Comparison of ENCODE assay signal across 11 cellular contexts in the genomic region with DNA sequence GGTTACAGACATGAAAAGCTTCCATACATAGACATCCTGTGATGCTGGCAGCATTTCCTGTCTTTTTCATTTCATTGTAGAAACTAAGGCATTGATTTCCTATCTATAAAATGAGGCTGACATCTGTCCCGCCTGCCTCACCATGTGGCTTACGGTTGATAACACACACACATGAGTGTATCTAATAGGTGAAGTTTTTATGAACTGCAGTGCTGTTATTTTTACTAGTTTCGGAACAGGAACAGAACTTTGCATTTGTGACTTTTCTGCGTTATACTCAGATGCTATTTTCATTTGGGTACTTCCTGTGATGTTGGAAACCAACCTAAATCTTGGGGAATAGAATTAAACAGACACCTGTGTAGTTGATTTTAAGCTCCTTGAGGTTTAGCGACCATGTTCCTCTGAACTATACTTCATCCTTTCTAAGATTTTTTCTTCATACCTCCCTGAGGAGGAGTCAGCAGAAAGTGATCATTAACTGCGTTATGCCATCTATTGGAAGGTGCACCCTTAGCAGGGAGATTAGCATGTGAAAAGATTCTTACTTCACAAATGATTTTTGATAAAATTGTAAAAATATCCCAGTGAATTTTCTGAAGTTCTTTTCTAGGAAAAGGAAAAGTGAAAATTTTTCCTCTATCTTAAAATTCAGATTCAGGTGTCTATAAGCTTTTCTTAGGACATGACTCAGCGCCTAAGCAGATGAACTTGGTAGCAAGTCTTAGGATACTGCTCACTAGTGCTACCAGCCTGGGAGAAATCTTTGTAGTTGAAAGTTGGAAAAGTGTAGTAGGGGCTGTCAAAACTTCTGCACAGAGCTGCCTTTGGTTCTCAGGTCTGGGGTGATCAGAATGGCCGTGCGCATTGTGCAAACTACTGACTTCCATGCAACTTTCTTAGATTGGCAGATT.
DNase-seq lines count a peak whose midpoint lies in the region; ATAC-seq, FAIRE-seq and TF ChIP-seq lines count a peak whose summit lies in the region.
"Had no signal": no experiment of that assay in that cellular context is flagged by ENCODE, and none has a peak within 500 bp of the region (broad histone marks: within the 10 kb centered on the region; RNA-seq: fewer than 3 reads in every experiment).

No MANE protein-coding gene starts in this region.

- no peak for ATAC-seq in HepG2
- ATAC-seq in right lobe of liver: no peak
- ATAC-seq in HG02763 (IDR thresholded peaks at IDR 0.05; ENCODE audit: unreplicated experiment): peak; percentile 38
- ATAC-seq: sciatic nerve had no signal

- H3K27me3 ChIP-seq in HepG2 (ENCODE audit: control insufficient read depth in 1 of 2, insufficient read depth in 2 of 2, low read length in 2 of 2) (no peaks in the 10 kb centered on the region), right lobe of liver (no peaks in the 10 kb centered on the region)
- H3K27me3 ChIP-seq: adrenal gland had no signal

- H3K79me2 ChIP-seq in HepG2 (ENCODE audit: insufficient read depth, low read length): peaks cover 21% of the 10 kb centered on the region

- no peak for DNase-seq in HepG2 (ENCODE audit: low spot score)
- DNase-seq in right lobe of liver: no peak
- no peak for DNase-seq in RCC 7860 (ENCODE audit: low spot score)
- DNase-seq in T-helper 9 cell: no peak
- no peak for DNase-seq in retina
- DNase-seq in NCI-H187 (lab: John Stamatoyannopoulos, UW): no peak
- DNase-seq in pons (ENCODE audit: low spot score): no peak
- DNase-seq: adrenal gland, NCI-H1417 had no signal

- CTCF ChIA-PET in HepG2 (lab: Yijun Ruan, JAX; ENCODE audit: low intra/inter-chr PET ratio, low total read pairs): no interaction called here

- intact Hi-C loops in HepG2 (cut with micrococcal nuclease; ENCODE audit: unreplicated experiment) (no loop called here), right lobe of liver (cut with DNase I) (no loop called here)

- TF ChIP-seq POLR2A in HepG2 (IDR thresholded peaks at IDR 0.05; ENCODE audit: insufficient read depth in 1 of 2, low read depth in 2 of 2, low read length in 2 of 2) (no peak), right lobe of liver (IDR thresholded peaks at IDR 0.05) (no peak)

- no peaks in the 10 kb centered on the region for H3K4me1 ChIP-seq in HepG2 (ENCODE audit: insufficient read depth, low read length)
- no peaks in the 10 kb centered on the region for H3K4me1 ChIP-seq in right lobe of liver
- H3K4me1 ChIP-seq: adrenal gland had no signal

- no peak for TF ChIP-seq CTCF in HepG2 (CRISPR knock-in tag; IDR thresholded peaks at IDR 0.05)
- no peak for TF ChIP-seq CTCF in right lobe of liver (IDR thresholded peaks at IDR 0.05)

- TF ChIP-seq RAD21 in HepG2 (CRISPR knock-in tag; IDR thresholded peaks at IDR 0.05): no peak

- H3K4me2 ChIP-seq in HepG2 (ENCODE audit: low read depth, low read length): no peak overlapping the region

- in situ Hi-C loops in HepG2 (cut with HindIII; ENCODE audit: extremely low pct_ligation_motif_present, low pct_unique_long_range_greater_than_20kb): no loop called here

- H4K20me1 ChIP-seq in HepG2 (ENCODE audit: insufficient read depth, low read length): peaks cover 10% of the 10 kb centered on the region; the same call in 1 of the 2 replicates

- FAIRE-seq in HepG2 (lab: Jason Lieb, UNC) (no peak), RCC 7860 (lab: Jason Lieb, UNC) (peak; percentile 15)

- POLR2A ChIA-PET in HepG2 (lab: Yijun Ruan, JAX): no interaction called here

- H3K27ac ChIP-seq in HepG2 (ENCODE audit: extremely low read length, insufficient read depth, low read length): no peak overlapping the region
- H3K27ac ChIP-seq in right lobe of liver: no peak overlapping the region
- H3K27ac ChIP-seq: adrenal gland had no signal

- no peak for TF ChIP-seq EP300 in HepG2 (IDR thresholded peaks at IDR 0.05; ENCODE audit: low read depth in 2 of 2, low read length in 2 of 2)
- TF ChIP-seq EP300 in HepG2 (CRISPR knock-in tag; IDR thresholded peaks at IDR 0.05; ENCODE audit: borderline replicate concordance): no peak

- H3K9me3 ChIP-seq in HepG2 (ENCODE audit: low read length) (no peaks in the 10 kb centered on the region), right lobe of liver (no peaks in the 10 kb centered on the region)
- H3K9me3 ChIP-seq: adrenal gland had no signal

- no peak overlapping the region for H2AFZ ChIP-seq in HepG2 (ENCODE audit: low read length)

- no TSS peak for BruUV-seq in HepG2 (replicated peaks; lab: Mats Ljungman, UMichigan)

- H3K4me3 ChIP-seq in HepG2 (replicated peaks in 1 of 3; ENCODE audit: insufficient read depth in 1 of 3, low read depth in 2 of 3, low read length in 3 of 3) (no peak overlapping the region), right lobe of liver (no peak overlapping the region)
- H3K4me3 ChIP-seq: adrenal gland had no signal

- WGBS in HepG2 (ENCODE audit: low lambda C conversion rate): 97% methylated on average over 9 of the region's 9 CpGs
- 84% methylated on average over 8 of the region's 9 CpGs for WGBS in right lobe of liver (ENCODE audit: insufficient coverage, low coverage, low lambda C conversion rate, missing lambda C conversion rate)

- H3K36me3 ChIP-seq in HepG2 (replicated peaks in 1 of 2; ENCODE audit: control insufficient read depth in 1 of 2, insufficient read depth in 2 of 2, low read length in 2 of 2) (peaks cover 4 to 30% of the 10 kb centered on the region in 2 experiments; a peak in 4 of 5 replicates), right lobe of liver (peaks cover 0 to 3% (median 0%) of the 10 kb centered on the region in 4 donors)
- H3K36me3 ChIP-seq: adrenal gland had no signal

- H3K9ac ChIP-seq in HepG2 (ENCODE audit: insufficient read depth, low read depth, low read length): no peak overlapping the region

TF ChIP-seq in HepG2, 621 proteins besides CTCF, POLR2A, EP300 and RAD21:
- TF ChIP-seq, protein P1, sequence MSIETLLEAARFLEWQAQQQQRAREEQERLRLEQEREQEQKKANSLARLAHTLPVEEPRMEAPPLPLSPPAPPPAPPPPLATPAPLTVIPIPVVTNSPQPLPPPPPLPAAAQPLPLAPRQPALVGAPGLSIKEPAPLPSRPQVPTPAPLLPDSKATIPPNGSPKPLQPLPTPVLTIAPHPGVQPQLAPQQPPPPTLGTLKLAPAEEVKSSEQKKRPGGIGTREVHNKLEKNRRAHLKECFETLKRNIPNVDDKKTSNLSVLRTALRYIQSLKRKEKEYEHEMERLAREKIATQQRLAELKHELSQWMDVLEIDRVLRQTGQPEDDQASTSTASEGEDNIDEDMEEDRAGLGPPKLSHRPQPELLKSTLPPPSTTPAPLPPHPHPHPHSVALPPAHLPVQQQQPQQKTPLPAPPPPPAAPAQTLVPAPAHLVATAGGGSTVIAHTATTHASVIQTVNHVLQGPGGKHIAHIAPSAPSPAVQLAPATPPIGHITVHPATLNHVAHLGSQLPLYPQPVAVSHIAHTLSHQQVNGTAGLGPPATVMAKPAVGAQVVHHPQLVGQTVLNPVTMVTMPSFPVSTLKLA (IDR thresholded peaks at IDR 0.05): no peak
- TF ChIP-seq SMC3 (IDR thresholded peaks at IDR 0.05; ENCODE audit: low read length) (0 out of 2 replicates have a peak, but pooled peaks have one; percentile 3), ZFX (CRISPR knock-in tag; IDR thresholded peaks at IDR 0.05; ENCODE audit: low read depth) (no peak), TCF12 (IDR thresholded peaks at IDR 0.05) (no peak), TCF12 (CRISPR knock-in tag; IDR thresholded peaks at IDR 0.05) (no peak), NFE2L2 (IDR thresholded peaks at IDR 0.05; ENCODE audit: low read length) (no peak)
